ENCODE assay signal across 1 cellular context in genomic region chr11:57764972-57765371, GRCh38.
TF ChIP-seq lines count a peak whose summit lies in the region.

No MANE protein-coding gene starts in this region.

TF ChIP-seq in K562, 482 proteins besides CTCF, POLR2A, EP300 and RAD21 (continued from another document):
- TF ChIP-seq, protein P1, sequence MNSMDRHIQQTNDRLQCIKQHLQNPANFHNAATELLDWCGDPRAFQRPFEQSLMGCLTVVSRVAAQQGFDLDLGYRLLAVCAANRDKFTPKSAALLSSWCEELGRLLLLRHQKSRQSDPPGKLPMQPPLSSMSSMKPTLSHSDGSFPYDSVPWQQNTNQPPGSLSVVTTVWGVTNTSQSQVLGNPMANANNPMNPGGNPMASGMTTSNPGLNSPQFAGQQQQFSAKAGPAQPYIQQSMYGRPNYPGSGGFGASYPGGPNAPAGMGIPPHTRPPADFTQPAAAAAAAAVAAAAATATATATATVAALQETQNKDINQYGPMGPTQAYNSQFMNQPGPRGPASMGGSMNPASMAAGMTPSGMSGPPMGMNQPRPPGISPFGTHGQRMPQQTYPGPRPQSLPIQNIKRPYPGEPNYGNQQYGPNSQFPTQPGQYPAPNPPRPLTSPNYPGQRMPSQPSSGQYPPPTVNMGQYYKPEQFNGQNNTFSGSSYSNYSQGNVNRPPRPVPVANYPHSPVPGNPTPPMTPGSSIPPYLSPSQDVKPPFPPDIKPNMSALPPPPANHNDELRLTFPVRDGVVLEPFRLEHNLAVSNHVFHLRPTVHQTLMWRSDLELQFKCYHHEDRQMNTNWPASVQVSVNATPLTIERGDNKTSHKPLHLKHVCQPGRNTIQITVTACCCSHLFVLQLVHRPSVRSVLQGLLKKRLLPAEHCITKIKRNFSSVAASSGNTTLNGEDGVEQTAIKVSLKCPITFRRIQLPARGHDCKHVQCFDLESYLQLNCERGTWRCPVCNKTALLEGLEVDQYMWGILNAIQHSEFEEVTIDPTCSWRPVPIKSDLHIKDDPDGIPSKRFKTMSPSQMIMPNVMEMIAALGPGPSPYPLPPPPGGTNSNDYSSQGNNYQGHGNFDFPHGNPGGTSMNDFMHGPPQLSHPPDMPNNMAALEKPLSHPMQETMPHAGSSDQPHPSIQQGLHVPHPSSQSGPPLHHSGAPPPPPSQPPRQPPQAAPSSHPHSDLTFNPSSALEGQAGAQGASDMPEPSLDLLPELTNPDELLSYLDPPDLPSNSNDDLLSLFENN (IDR thresholded peaks at IDR 0.05; ENCODE audit: low read depth in 2 of 2, low read length in 2 of 2): no peak
- TF ChIP-seq ELK1 (CRISPR knock-in tag; IDR thresholded peaks at IDR 0.05): no peak
- peak; percentile 69 to 78; a peak in 3 of 4 replicates for TF ChIP-seq TRIM24 (IDR thresholded peaks at IDR 0.05)
- TF ChIP-seq ZNF239 (CRISPR knock-in tag; IDR thresholded peaks at IDR 0.05): no peak
- TF ChIP-seq CBFB (CRISPR knock-in tag; IDR thresholded peaks at IDR 0.05): no peak
- no peak for TF ChIP-seq ILF3 (IDR thresholded peaks at IDR 0.05; ENCODE audit: borderline replicate concordance)
- TF ChIP-seq ZFP1 (CRISPR knock-in tag; IDR thresholded peaks at IDR 0.05): no peak
- TF ChIP-seq ZNF584 (CRISPR knock-in tag; IDR thresholded peaks at IDR 0.05; ENCODE audit: low read depth): no peak
- no peak for TF ChIP-seq PTTG1 (tag; IDR thresholded peaks at IDR 0.05; ENCODE audit: low read depth)
- peak; percentile 87 for TF ChIP-seq TCF3 (CRISPR knock-in tag; IDR thresholded peaks at IDR 0.05)
- TF ChIP-seq SRF (CRISPR knock-in tag; IDR thresholded peaks at IDR 0.05): no peak
- TF ChIP-seq, protein P2, sequence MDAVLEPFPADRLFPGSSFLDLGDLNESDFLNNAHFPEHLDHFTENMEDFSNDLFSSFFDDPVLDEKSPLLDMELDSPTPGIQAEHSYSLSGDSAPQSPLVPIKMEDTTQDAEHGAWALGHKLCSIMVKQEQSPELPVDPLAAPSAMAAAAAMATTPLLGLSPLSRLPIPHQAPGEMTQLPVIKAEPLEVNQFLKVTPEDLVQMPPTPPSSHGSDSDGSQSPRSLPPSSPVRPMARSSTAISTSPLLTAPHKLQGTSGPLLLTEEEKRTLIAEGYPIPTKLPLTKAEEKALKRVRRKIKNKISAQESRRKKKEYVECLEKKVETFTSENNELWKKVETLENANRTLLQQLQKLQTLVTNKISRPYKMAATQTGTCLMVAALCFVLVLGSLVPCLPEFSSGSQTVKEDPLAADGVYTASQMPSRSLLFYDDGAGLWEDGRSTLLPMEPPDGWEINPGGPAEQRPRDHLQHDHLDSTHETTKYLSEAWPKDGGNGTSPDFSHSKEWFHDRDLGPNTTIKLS (IDR thresholded peaks at IDR 0.05; ENCODE audit: borderline replicate concordance, low read depth): no peak
- TF ChIP-seq KLF6 (CRISPR knock-in tag; IDR thresholded peaks at IDR 0.05; ENCODE audit: borderline replicate concordance): no peak
- TF ChIP-seq ESRRA (IDR thresholded peaks at IDR 0.05; ENCODE audit: borderline replicate concordance, low read depth): no peak
